Comparison of ENCODE assay signal across 34 cellular contexts in the genomic region with DNA sequence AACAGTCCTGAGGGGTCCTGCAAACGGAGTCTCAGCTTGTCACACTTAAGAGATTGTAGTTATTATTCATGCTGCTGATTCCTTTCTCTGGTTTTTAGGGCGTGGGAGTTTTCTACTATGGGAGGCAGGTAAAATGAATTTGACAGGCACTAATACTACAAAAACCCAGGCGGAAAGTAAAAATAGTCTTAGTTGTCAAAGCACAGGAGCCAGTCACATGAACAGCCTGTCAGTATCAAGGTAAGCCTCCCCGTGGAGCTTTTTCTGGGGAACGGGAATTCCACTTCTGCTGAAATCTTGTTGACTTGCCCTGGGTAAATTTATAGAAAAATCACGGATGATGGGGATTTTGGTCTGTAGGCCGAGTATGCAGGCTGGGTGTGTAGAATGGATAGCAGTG.
A peak's percentile ranks its signal among the peaks of the same experiment; 100 is the strongest.
DNase-seq lines count a peak whose midpoint lies in the region; ATAC-seq and TF ChIP-seq lines count a peak whose summit lies in the region.
"Had no signal": no experiment of that assay in that cellular context is flagged by ENCODE, and none has a peak within 500 bp of the region (broad histone marks: within the 10 kb centered on the region; RNA-seq: fewer than 3 reads in every experiment).

No MANE protein-coding gene starts in this region.

- no peak for ATAC-seq in HG03521 (IDR thresholded peaks at IDR 0.05; ENCODE audit: unreplicated experiment)
- ATAC-seq: A549; CD8-positive, alpha-beta T cell had no signal

- WGBS in neuronal stem cell (ENCODE audit: extremely low coverage in 2 of 2, insufficient read length in 2 of 2, insufficient replicate concordance in 1 of 2), 2 donors = no CpG with 5 or more reads among the region's 7 CpGs

- H3K9me3 ChIP-seq in neuronal stem cell (replicated peaks in 1 of 2; ENCODE audit: control insufficient read depth in 2 of 2, insufficient read depth in 1 of 2, low read depth in 1 of 2, low read length in 2 of 2) = no peaks in the 10 kb centered on the region
- H3K9me3 ChIP-seq: A549, BE2C, BLaER1, Caco-2 had no signal

- peak overlapping the region; percentile 57 for H3K27ac Mint-ChIP-seq in neural crest cell (ENCODE audit: unreplicated experiment)
- H3K27ac Mint-ChIP-seq: B cell; CD4-positive, alpha-beta memory T cell; CD4-positive, alpha-beta T cell; CD4-positive, CD25-positive, alpha-beta regulatory T cell; CD8-positive, alpha-beta memory T cell; CD8-positive, alpha-beta T cell had no signal

- H3K14ac ChIP-seq in neuronal stem cell (ENCODE audit: low read length) = no peak overlapping the region

- no peak overlapping the region for H2BK5ac ChIP-seq in neuronal stem cell (ENCODE audit: low read length)

- no peaks in the 10 kb centered on the region for H3K36me3 ChIP-seq in neuronal stem cell (replicated peaks in 1 of 2; ENCODE audit: control insufficient read depth in 2 of 2, insufficient read depth in 2 of 2, low read length in 2 of 2)
- H3K36me3 ChIP-seq: BE2C; BLaER1; BLaER1 treated with 17β-estradiol and CSF1 and Interleukin-3, amounts not matched to agents 10 nM and 100 nM had no signal

- no peak overlapping the region for H3K27ac ChIP-seq in neuronal stem cell (replicated peaks; ENCODE audit: low read length)
- H3K27ac ChIP-seq: 22Rv1; A549; BLaER1; BLaER1 treated with 17β-estradiol and CSF1 and Interleukin-3, amounts not matched to agents 10 nM and 100 nM; C4-2B had no signal

- H3K79me1 ChIP-seq in neuronal stem cell (ENCODE audit: low read depth, low read length) = no peaks in the 10 kb centered on the region

- H4K8ac ChIP-seq in neuronal stem cell (ENCODE audit: low read depth, low read length) = no peak overlapping the region

- H3K4me1 ChIP-seq in neuronal stem cell (ENCODE audit: control insufficient read depth in 2 of 2, insufficient read depth in 1 of 2, low read depth in 1 of 2, low read length in 2 of 2) = no peaks in the 10 kb centered on the region
- H3K4me1 ChIP-seq: A549, BE2C, BLaER1 had no signal

- no peaks in the 10 kb centered on the region for H3K36me3 Mint-ChIP-seq in neural crest cell (ENCODE audit: low read depth)
- H3K36me3 Mint-ChIP-seq: CD14-positive monocyte; CD4-positive, alpha-beta memory T cell; CD4-positive, CD25-positive, alpha-beta regulatory T cell; CD8-positive, alpha-beta memory T cell; CD8-positive, alpha-beta T cell had no signal

- no peak overlapping the region for H3K4me2 ChIP-seq in neuronal stem cell (ENCODE audit: insufficient read depth, low read length, poor library complexity, severe bottlenecking)
- H3K4me2 ChIP-seq: A549; BLaER1; BLaER1 treated with 17β-estradiol and CSF1 and Interleukin-3, amounts not matched to agents 10 nM and 100 nM had no signal

- no peak overlapping the region for H3K23ac ChIP-seq in neuronal stem cell (ENCODE audit: low read depth, low read length, poor library complexity)

- H3K4me1 Mint-ChIP-seq in neural crest cell = no peaks in the 10 kb centered on the region
- H3K4me1 Mint-ChIP-seq: B cell; CD4-positive, alpha-beta memory T cell; CD4-positive, CD25-positive, alpha-beta regulatory T cell; CD8-positive, alpha-beta memory T cell had no signal

- no peak overlapping the region for H3K18ac ChIP-seq in neuronal stem cell (ENCODE audit: low read length)

- no peak for TF ChIP-seq CTCF in neural crest cell (conservative IDR thresholded peaks at IDR 0.05)

- H2AFZ ChIP-seq in neuronal stem cell (ENCODE audit: low read length) = no peak overlapping the region

- H2BK120ac ChIP-seq in neuronal stem cell (ENCODE audit: low read depth, low read length) = no peak overlapping the region

- H3K4ac ChIP-seq in neuronal stem cell (ENCODE audit: low read length) = no peak overlapping the region

- no peak overlapping the region for H2AK5ac ChIP-seq in neuronal stem cell (ENCODE audit: low read depth, low read length)

- DNase-seq in head of caudate nucleus = peak in 28 of 42 donors; percentile 4 to 84 (median 54)
- DNase-seq in islet precursor cell = peak; percentile 12
- DNase-seq in neural crest cell (ENCODE audit: low read depth, low spot score) = no peak
- peak; percentile 68 for DNase-seq in putamen (ENCODE audit: low spot score)
- no peak for DNase-seq in posterior cingulate gyrus
- DNase-seq in neuronal stem cell (ENCODE audit: low spot score) = no peak
- DNase-seq in DMS79 (lab: John Stamatoyannopoulos, UW) = no peak
- DNase-seq: 8988T; ACHN; AML-193; BE2C; C1 segment of cervical spinal cord; Caco-2; Calu3; CD4-positive, alpha-beta memory T cell; CD4-positive, alpha-beta T cell; CD4-positive, CD25-positive, alpha-beta regulatory T cell; CD8-positive, alpha-beta memory T cell; CD8-positive, alpha-beta T cell; COR-L47; DMS 273 treated with DMSO at 0.1 percent for 48 hours; DMS153; DMS53; DMS79 treated with DMSO at 0.1 percent for 48 hours; DND-41; EL had no signal

- no peak overlapping the region for H3K4me3 ChIP-seq in neuronal stem cell (ENCODE audit: low read length in 2 of 2)
- H3K4me3 ChIP-seq: A549; BLaER1; BLaER1 treated with 17β-estradiol and CSF1 and Interleukin-3, amounts not matched to agents 10 nM and 100 nM had no signal

- H2BK12ac ChIP-seq in neuronal stem cell (ENCODE audit: low read length) = no peak overlapping the region

- no peak overlapping the region for H3K9ac ChIP-seq in neuronal stem cell (ENCODE audit: low read depth, low read length, poor library complexity)
- H3K9ac ChIP-seq: BLaER1; BLaER1 treated with 17β-estradiol and CSF1 and Interleukin-3, amounts not matched to agents 10 nM and 100 nM had no signal

- peaks cover 29% of the 10 kb centered on the region for H3K27me3 Mint-ChIP-seq in neural crest cell (ENCODE audit: low read depth)
- H3K27me3 Mint-ChIP-seq: CD4-positive, alpha-beta memory T cell; CD4-positive, alpha-beta T cell; CD4-positive, CD25-positive, alpha-beta regulatory T cell had no signal

- intact Hi-C loops in head of caudate nucleus (cut with DNase I) (no loop called here), posterior cingulate gyrus (cut with DNase I) (no loop called here)

- peaks cover 5% of the 10 kb centered on the region for H3K9me3 Mint-ChIP-seq in neural crest cell
- H3K9me3 Mint-ChIP-seq: CD4-positive, alpha-beta T cell; CD8-positive, alpha-beta T cell had no signal

- no peak overlapping the region for H3K4me3 Mint-ChIP-seq in neural crest cell
- H3K4me3 Mint-ChIP-seq: B cell; CD14-positive monocyte; CD4-positive, alpha-beta T cell; CD4-positive, CD25-positive, alpha-beta regulatory T cell; CD8-positive, alpha-beta memory T cell; CD8-positive, alpha-beta T cell had no signal

- H3K27me3 ChIP-seq in neuronal stem cell (ENCODE audit: control insufficient read depth in 3 of 3, insufficient read depth in 3 of 3, low read depth in 1 of 3, low read length in 3 of 3) = no peaks in the 10 kb centered on the region
- H3K27me3 ChIP-seq: BE2C; BLaER1; BLaER1 treated with 17β-estradiol and CSF1 and Interleukin-3, amounts not matched to agents 10 nM and 100 nM had no signal

- no peak overlapping the region for H4K91ac ChIP-seq in neuronal stem cell (ENCODE audit: low read depth, low read length, poor library complexity)

- no peak overlapping the region for H2BK15ac ChIP-seq in neuronal stem cell (ENCODE audit: low read length)

Comparison
In these comparisons a context has a peak if more than half of its experiments do, and no peak if none do; other contexts are left out.
1. DNase-seq: peak in head of caudate nucleus (28 of 42), islet precursor cell (single experiment) and putamen (single experiment); none in neural crest cell (single experiment), posterior cingulate gyrus (0 of 10), neuronal stem cell (single experiment) and DMS79 (single experiment).